Comparison of ENCODE assay signal across 12 cellular contexts in genomic region chr15:52220896-52221660, GRCh38. TPM values are rescaled to one million over a fixed set of nuclear protein-coding genes. Genes with fewer than 3 reads are reported as not detected.
DNase-seq lines count a peak whose midpoint lies in the region; ATAC-seq and TF ChIP-seq lines count a peak whose summit lies in the region.
"Had no signal": no experiment of that assay in that cellular context is flagged by ENCODE, and none has a peak within 500 bp of the region (broad histone marks: within the 10 kb centered on the region; RNA-seq: fewer than 3 reads in every experiment).

No MANE protein-coding gene starts in this region.

- H4K20me1 ChIP-seq in OCI-LY1 (ENCODE audit: insufficient read depth, low read length): no peaks in the 10 kb centered on the region

- peak overlapping the region; percentile 86 to 99 (median 97) for H3K27ac Mint-ChIP-seq in naive B cell
- H3K27ac Mint-ChIP-seq: nephron progenitor cell had no signal

- H3K4me3 Mint-ChIP-seq in naive B cell: peak overlapping the region; percentile 72 to 90 (median 85)
- H3K4me3 Mint-ChIP-seq: nephron progenitor cell had no signal

- DNase-seq in naive B cell (peak; percentile 30), NCI-H524 (lab: John Stamatoyannopoulos, UW) (no peak)
- DNase-seq in effector CD8-positive, alpha-beta T cell (lab: John Stamatoyannopoulos, UW): no peak
- no peak for DNase-seq in stimulated activated CD4-positive, alpha-beta T cell treated with anti-CD3 and anti-CD28 coated beads, Interleukin-4, amount 100 ng/mL, for 24 hours
- DNase-seq: activated CD4-positive, CD25-positive, alpha-beta regulatory T cell; NCI-H1092 treated with DMSO at 0.1 percent for 48 hours; nephron progenitor cell; PC-9 had no signal

- H3K9ac ChIP-seq in OCI-LY1 (ENCODE audit: low read length): peak overlapping the region; percentile 93

- H3K4me2 ChIP-seq in OCI-LY1 (ENCODE audit: low read length): peak overlapping the region; percentile 85
- H3K4me2 ChIP-seq: PC-9 had no signal

- H3K4me3 ChIP-seq in OCI-LY1 (ENCODE audit: low read depth, low read length, poor library complexity, severe bottlenecking): peak overlapping the region; percentile 73
- H3K4me3 ChIP-seq: PC-9 had no signal

- no peaks in the 10 kb centered on the region for H3K9me3 Mint-ChIP-seq in naive B cell
- H3K9me3 Mint-ChIP-seq: nephron progenitor cell had no signal

- ATAC-seq in GM18511 (IDR thresholded peaks at IDR 0.05; ENCODE audit: unreplicated experiment) (peak; percentile 55), GM21515 (IDR thresholded peaks at IDR 0.05; ENCODE audit: unreplicated experiment) (peak; percentile 31), naive B cell (ENCODE audit: low read depth in 2 of 2) (peak; percentile 41 to 45), HG03457 (IDR thresholded peaks at IDR 0.05; ENCODE audit: unreplicated experiment) (no peak)

- peaks cover 11% of the 10 kb centered on the region; the same call in 1 of the 2 replicates for H3K79me2 ChIP-seq in OCI-LY1 (ENCODE audit: insufficient read depth, low read length)

- H3K36me3 ChIP-seq in OCI-LY1 (ENCODE audit: insufficient read depth, low read length): no peaks in the 10 kb centered on the region

- no peak for TF ChIP-seq CTCF in OCI-LY1 (IDR thresholded peaks at IDR 0.05; ENCODE audit: low read length)

- peaks cover 96% of the 10 kb centered on the region for H3K4me1 ChIP-seq in OCI-LY1 (ENCODE audit: insufficient read depth, low read length, severe bottlenecking)

- H3F3A ChIP-seq in OCI-LY1 (ENCODE audit: insufficient read depth, low read length): no peaks in the 10 kb centered on the region

- no peaks in the 10 kb centered on the region for H3K36me3 Mint-ChIP-seq in naive B cell

- H2AFZ ChIP-seq in OCI-LY1 (ENCODE audit: low read length): no peak overlapping the region
- H2AFZ ChIP-seq: PC-9 had no signal

- no peaks in the 10 kb centered on the region for H3K9me2 ChIP-seq in OCI-LY1 (ENCODE audit: low read depth, low read length)

- no peaks in the 10 kb centered on the region for H3K27me3 Mint-ChIP-seq in naive B cell

- H3K27me3 ChIP-seq in OCI-LY1 (ENCODE audit: insufficient read depth, low read length): no peaks in the 10 kb centered on the region

- H3K9me3 ChIP-seq in OCI-LY1 (ENCODE audit: low read length): no peaks in the 10 kb centered on the region

- peak overlapping the region; percentile 97 for H3K27ac ChIP-seq in OCI-LY1 (ENCODE audit: low read depth, low read length, poor library complexity, severe bottlenecking)
- H3K27ac ChIP-seq: PC-9 had no signal

- H3K4me1 Mint-ChIP-seq in naive B cell: peaks cover 35 to 70% (median 40%) of the 10 kb centered on the region in 3 donors

RNA-seq across cellular contexts. Expression of gene GNB5, which starts 29.9 kb away (rescaled TPM):
- polyA plus RNA-seq in naive B cell (ENCODE audit: low read depth in 6 of 6): 100 to 1,000 TPM in 1 of 6 donors, 10 to 100 TPM in 5; 76.9 to 103 (median 88.7) TPM
